ENCODE assay signal across 1 cellular context in genomic region chr12:1870998-1871917, GRCh38.
TF ChIP-seq lines count a peak whose summit lies in the region.

No MANE protein-coding gene starts in this region.

TF ChIP-seq in H1, 55 proteins besides CTCF, POLR2A, EP300 and RAD21 (continued from another document):
- TF ChIP-seq SIRT6 (IDR thresholded peaks at IDR 0.05; ENCODE audit: low read length) (no peak), NRF1 (IDR thresholded peaks at IDR 0.05; ENCODE audit: low read depth, low read length) (no peak), SP2 (IDR thresholded peaks at IDR 0.05; ENCODE audit: low read length) (no peak), ATF2 (IDR thresholded peaks at IDR 0.05; ENCODE audit: low read length) (no peak), MAFK (IDR thresholded peaks at IDR 0.05; ENCODE audit: low read depth, low read length) (no peak), SIX5 (IDR thresholded peaks at IDR 0.05; ENCODE audit: low read depth, low read length) (no peak)
